In genomic region chr14:65428691-65429090, GRCh38 we compare ENCODE assay signal across 20 cellular contexts. TPM values are rescaled to one million over a fixed set of nuclear protein-coding genes. Genes with fewer than 3 reads are reported as not detected.
DNase-seq lines count a peak whose midpoint lies in the region; ATAC-seq, FAIRE-seq and TF ChIP-seq lines count a peak whose summit lies in the region.
"Had no signal": no experiment of that assay in that cellular context is flagged by ENCODE, and none has a peak within 500 bp of the region (broad histone marks: within the 10 kb centered on the region; RNA-seq: fewer than 3 reads in every experiment).

No MANE protein-coding gene starts in this region.

- intact Hi-C loops in K562 (cut with micrococcal nuclease), result no loop called here

- CTCF ChIA-PET in K562 (lab: Yijun Ruan, JAX; ENCODE audit: low intra/inter-chr PET ratio), result no interaction called here

- no peaks in the 10 kb centered on the region for H3K9me3 Mint-ChIP-seq in GM23338
- H3K9me3 Mint-ChIP-seq: CD8-positive, alpha-beta T cell had no signal

- ATAC-seq in GM23338 (no peak), K562 (no peak), HG02798 (IDR thresholded peaks at IDR 0.05; ENCODE audit: poor library complexity, unreplicated experiment) (no peak)
- ATAC-seq: CD8-positive, alpha-beta T cell had no signal

- no peak overlapping the region for H3K27ac ChIP-seq in GM23338 (ENCODE audit: low read depth)
- H3K27ac ChIP-seq in K562 (ENCODE audit: extremely low read depth, low read depth, low read length), result peak overlapping the region; percentile 28; the same call in 1 of the 3 replicates
- H3K27ac ChIP-seq: BLaER1 treated with 17β-estradiol and CSF1 and Interleukin-3, amounts not matched to agents 10 nM and 100 nM had no signal

- H3K9ac ChIP-seq in K562 (ENCODE audit: insufficient read depth in 1 of 2, low read depth in 2 of 2, low read length in 2 of 2), result no peak overlapping the region; a peak in 1 of 4 replicates
- H3K9ac ChIP-seq: BLaER1 treated with 17β-estradiol and CSF1 and Interleukin-3, amounts not matched to agents 10 nM and 100 nM had no signal

- H3K4me2 ChIP-seq in GM23338 (no peak overlapping the region), K562 (ENCODE audit: insufficient read depth, low read length) (no peak overlapping the region)
- H3K4me2 ChIP-seq: BLaER1 treated with 17β-estradiol and CSF1 and Interleukin-3, amounts not matched to agents 10 nM and 100 nM had no signal

- H3K4me3 Mint-ChIP-seq in GM23338, result no peak overlapping the region
- H3K4me3 Mint-ChIP-seq: CD8-positive, alpha-beta T cell had no signal

- no peaks in the 10 kb centered on the region for H3K9me1 ChIP-seq in K562 (ENCODE audit: control insufficient read depth, insufficient read depth, low read length)

- H3K4me1 ChIP-seq in GM23338 (ENCODE audit: insufficient read depth), result peaks cover 10% of the 10 kb centered on the region; the same call in 1 of the 2 replicates
- H3K4me1 ChIP-seq in K562 (replicated peaks in 1 of 2; ENCODE audit: control insufficient read depth in 2 of 2, insufficient read depth in 2 of 2, low read length in 2 of 2), result peaks cover 2 to 4% of the 10 kb centered on the region in 2 experiments; a peak in 3 of 5 replicates

- no peak for TF ChIP-seq POLR2A in K562 (conservative IDR thresholded peaks at IDR 0.05)

- POLR2A ChIA-PET in K562 (lab: Yijun Ruan, JAX), result interaction anchor here (0.6 to 1.0 kb wide), 2 partner anchors 8 to 12 kb away, joined by 3 to 5 read pairs; no protein-coding TSS in a partner anchor

- peaks cover 17% of the 10 kb centered on the region; the same call in 1 of the 2 replicates for H3K79me2 ChIP-seq in GM23338 (replicated peaks; ENCODE audit: insufficient read depth)
- peaks cover 45% of the 10 kb centered on the region for H3K79me2 ChIP-seq in K562 (ENCODE audit: control insufficient read depth, insufficient read depth, low read length)

- no peaks in the 10 kb centered on the region for H3K36me3 Mint-ChIP-seq in GM23338 (ENCODE audit: low read depth)

- H3K27me3 ChIP-seq in GM23338 (ENCODE audit: insufficient read depth) (no peaks in the 10 kb centered on the region), K562 (ENCODE audit: control insufficient read depth in 2 of 2, insufficient read depth in 2 of 2, low read length in 2 of 2) (no peaks in the 10 kb centered on the region)
- H3K27me3 ChIP-seq: BLaER1 treated with 17β-estradiol and CSF1 and Interleukin-3, amounts not matched to agents 10 nM and 100 nM had no signal

- no peaks in the 10 kb centered on the region for H3F3A ChIP-seq in GM23338 (replicated peaks; ENCODE audit: low read depth)

- peaks cover 3% of the 10 kb centered on the region; the same call in 1 of the 2 replicates for H4K20me1 ChIP-seq in GM23338 (replicated peaks; ENCODE audit: insufficient read depth)
- no peaks in the 10 kb centered on the region for H4K20me1 ChIP-seq in K562 (replicated peaks; ENCODE audit: control insufficient read depth, insufficient read depth, low read length)

- H3K27me3 Mint-ChIP-seq in GM23338 (ENCODE audit: insufficient read depth, low read depth, poor library complexity), result peaks cover 4% of the 10 kb centered on the region

- no peak overlapping the region for H3K4me3 ChIP-seq in GM23338
- no peak overlapping the region for H3K4me3 ChIP-seq in K562
- H3K4me3 ChIP-seq: BLaER1 treated with 17β-estradiol and CSF1 and Interleukin-3, amounts not matched to agents 10 nM and 100 nM; HAP-1 had no signal

- TF ChIP-seq EP300 in K562 (IDR thresholded peaks at IDR 0.05; ENCODE audit: low read length), result no peak

- H3K4me1 Mint-ChIP-seq in GM23338, result peaks cover 19% of the 10 kb centered on the region

- WGBS in K562 (ENCODE audit: insufficient coverage, low coverage, missing lambda C conversion rate), result 44% methylated on average over 2 of the region's 2 CpGs

- H3K9me2 ChIP-seq in GM23338 (ENCODE audit: insufficient read depth), result no peaks in the 10 kb centered on the region

- peak; percentile 61 for FAIRE-seq in K562 (lab: Jason Lieb, UNC)
- peak; percentile 87 for FAIRE-seq in urothelium cell line (lab: Jason Lieb, UNC)
- FAIRE-seq: RCC 7860 had no signal

- no TSS peak for BruUV-seq in K562 (replicated peaks; lab: Mats Ljungman, UMichigan)

- TF ChIP-seq RAD21 in K562 (CRISPR knock-in tag; conservative IDR thresholded peaks at IDR 0.05 in 1 of 2, IDR thresholded peaks at IDR 0.05 in 1 of 2), result no peak

- H3K36me3 ChIP-seq in GM23338 (ENCODE audit: insufficient read depth) (no peaks in the 10 kb centered on the region), K562 (ENCODE audit: control insufficient read depth, insufficient read depth, low read length) (no peaks in the 10 kb centered on the region)
- H3K36me3 ChIP-seq: HAP-1 had no signal

- TF ChIP-seq CTCF in GM23338 (conservative IDR thresholded peaks at IDR 0.05; ENCODE audit: low read depth in 2 of 2) (no peak), K562 (IDR thresholded peaks at IDR 0.05 in 2 of 3, conservative IDR thresholded peaks at IDR 0.05 in 1 of 3; ENCODE audit: insufficient read depth in 2 of 3, low read depth in 1 of 3, low read length in 3 of 3) (no peak)

- in situ Hi-C loops in K562 (cut with MboI), result no loop called here

- peak; percentile 22 for DNase-seq in DMS79 (lab: John Stamatoyannopoulos, UW)
- DNase-seq in GM23338 (ENCODE audit: low spot score), result no peak
- DNase-seq in K562 (ENCODE audit: extremely low read depth in 1 of 4, low spot score in 3 of 4), result no peak
- no peak for DNase-seq in urothelium cell line (ENCODE audit: low spot score)
- DNase-seq in SHP77 treated with DMSO at 0.1 percent for 48 hours (lab: John Stamatoyannopoulos, UW), result no peak
- no peak for DNase-seq in SIG-M5 (lab: John Stamatoyannopoulos, UW)
- DNase-seq: CD8-positive, alpha-beta T cell; IMR-90; Karpas-422; MV-4-11; NCI-H1105 treated with DMSO at 0.1 percent for 48 hours; NCI-H2081; NCI-H2171; NCI-H345; NCI-H524; NCI-H774 had no signal

- H3K27ac Mint-ChIP-seq in GM23338, result 0 out of 2 replicates have a peak overlapping the region, but pooled peaks have one; percentile 7
- H3K27ac Mint-ChIP-seq: CD8-positive, alpha-beta T cell had no signal

- H3K9me3 ChIP-seq in K562 (replicated peaks; ENCODE audit: control insufficient read depth, insufficient read depth, low read depth, low read length), result no peaks in the 10 kb centered on the region
- H3K9me3 ChIP-seq: BLaER1 treated with 17β-estradiol and CSF1 and Interleukin-3, amounts not matched to agents 10 nM and 100 nM; HAP-1 had no signal

- no peak overlapping the region for H2AFZ ChIP-seq in GM23338
- H2AFZ ChIP-seq in K562 (ENCODE audit: low read depth, low read length), result peak overlapping the region; percentile 44; the same call in 1 of the 2 replicates

TF ChIP-seq in K562, 482 proteins besides CTCF, POLR2A, EP300 and RAD21 (continues in another document):
- no peak for TF ChIP-seq MEIS2 (IDR thresholded peaks at IDR 0.05; ENCODE audit: partially characterized antibody)
- no peak for TF ChIP-seq GATA2 (CRISPR knock-in tag; IDR thresholded peaks at IDR 0.05)
- TF ChIP-seq HDGF (IDR thresholded peaks at IDR 0.05), result no peak
- no peak for TF ChIP-seq NCOA4 (IDR thresholded peaks at IDR 0.05; ENCODE audit: partially characterized antibody)
- no peak for TF ChIP-seq TEAD2 (tag; IDR thresholded peaks at IDR 0.05)
- TF ChIP-seq ZNF785 (CRISPR knock-in tag; IDR thresholded peaks at IDR 0.05), result no peak
- TF ChIP-seq FOS (IDR thresholded peaks at IDR 0.05; ENCODE audit: extremely low read depth, insufficient read length), result no peak
- TF ChIP-seq HNRNPLL (IDR thresholded peaks at IDR 0.05; ENCODE audit: low read depth, low read length, poor library complexity, severe bottlenecking), result no peak
- TF ChIP-seq PKNOX1 (IDR thresholded peaks at IDR 0.05), result no peak
- no peak for TF ChIP-seq SMAD4 (CRISPR knock-in tag; conservative IDR thresholded peaks at IDR 0.05)
- TF ChIP-seq RNF2 (IDR thresholded peaks at IDR 0.05), result no peak

RNA-seq across cellular contexts. Expression of gene FUT8, which starts 16.2 kb away (rescaled TPM):
- 22.2 and 23.2 TPM in 2 replicates for total RNA-seq in GM23338 (2014; rRNA removed; shearing (Covaris generic))
- 8.2 and 8.6 TPM in 2 replicates for polyA plus RNA-seq in GM23338 (2016; fragmentation: Nextera tagmentation; extraction: Ambion mirVana)
- total RNA-seq in K562 (2011; cell fraction: chromatin; rRNA removed; ENCODE audit: low replicate concordance), result 12.8 and 21.0 TPM in 2 replicates
- 9.8 and 10.1 TPM in 2 replicates for total RNA-seq in K562 (2011; cell fraction: nucleolus; rRNA removed)
- total RNA-seq in K562 (2011; cell fraction: nucleoplasm; rRNA removed), result 13.3 and 16.0 TPM in 2 replicates
- 7.8 and 9.1 TPM in 2 replicates for total RNA-seq in K562 (2014; rRNA removed)
- 10.6 and 11.9 TPM in 2 replicates for total RNA-seq in K562 (2014; rRNA removed; fragmentation: Illumina TruSeq; extraction: Trizol)
- 14.7 and 15.2 TPM in 2 replicates for total RNA-seq in K562 (2015; rRNA removed; fragmentation: Illumina TruSeq; extraction: Trizol)
- 13.3 and 14.2 TPM in 2 replicates for total RNA-seq in K562 (2021)
- 7.2 and 8.0 TPM in 2 replicates for polyA plus RNA-seq in K562 (2011; rRNA removed)
- polyA plus RNA-seq in K562 (2011; cell fraction: cytosol; rRNA removed), result 3.6 and 6.1 TPM in 2 replicates
- polyA plus RNA-seq in K562 (2011; cell fraction: nucleus; rRNA removed), result 4.1 and 4.7 TPM in 2 replicates
- polyA plus RNA-seq in K562 (2012), result 8.2 and 10.1 TPM in 2 replicates
- polyA plus RNA-seq in K562 (2014; fragmentation: Illumina TruSeq; extraction: Trizol), result 8.6 and 11.0 TPM in 2 replicates
- polyA plus RNA-seq in K562 (2014; fragmentation: Nextera tagmentation; extraction: Ambion mirVana), result 1 to 10 TPM; 4.1 to 6.0 TPM
- 6.0 and 7.1 TPM in 2 replicates for polyA plus RNA-seq in K562 (2014; rRNA removed)
- polyA minus RNA-seq in K562 (2011; rRNA and poly(A)+ RNA removed), result 13.7 and 19.0 TPM in 2 replicates
- polyA minus RNA-seq in K562 (2011; cell fraction: cytosol; rRNA and poly(A)+ RNA removed), result 3.4 and 3.8 TPM in 2 replicates
- polyA minus RNA-seq in K562 (2011; cell fraction: nucleus; rRNA and poly(A)+ RNA removed), result 7.3 and 12.3 TPM in 2 replicates
